Comparison of ENCODE assay signal across 8 cellular contexts in genomic region chr2:238288650-238289573, GRCh38. TPM values are rescaled to one million over a fixed set of nuclear protein-coding genes. Genes with fewer than 3 reads are reported as not detected.
DNase-seq lines count a peak whose midpoint lies in the region; ATAC-seq and TF ChIP-seq lines count a peak whose summit lies in the region.

No MANE protein-coding gene starts in this region.

- H3K36me3 ChIP-seq in right atrium auricular region = no peaks in the 10 kb centered on the region
- H3K36me3 ChIP-seq in vagina = no peaks in the 10 kb centered on the region

- peak; percentile 31 for TF ChIP-seq CTCF in GM13976 (IDR thresholded peaks at IDR 0.05; ENCODE audit: borderline replicate concordance, control extremely low read depth, extremely low read depth, insufficient read depth, missing control alignments)
- TF ChIP-seq CTCF in right atrium auricular region (IDR thresholded peaks at IDR 0.05) = peak in 1 of 2 donors; percentile 57
- TF ChIP-seq CTCF in vagina (IDR thresholded peaks at IDR 0.05) = no peak

- peak overlapping the region; percentile 88 to 93 for H3K27ac ChIP-seq in right atrium auricular region
- peak overlapping the region; percentile 96 for H3K27ac ChIP-seq in vagina

- DNase-seq in GM13976 (ENCODE audit: low spot score) (peak; percentile 99), NCI-H146 (lab: John Stamatoyannopoulos, UW) (peak; percentile 97), T-helper 1 cell (peak; percentile 94 to 99 (median 95)), amygdala (lab: John Stamatoyannopoulos, UW) (peak; percentile 60 to 99 (median 95)), right atrium auricular region (ENCODE audit: low spot score) (peak; percentile 100), pulmonary artery endothelial cell (ENCODE audit: low read depth, low spot score) (peak; percentile 97), vagina (ENCODE audit: extremely low spot score in 2 of 2) (peak in 1 of 2 donors; percentile 98)

- intact Hi-C loops in vagina (cut with DNase I) = no loop called here

- H3K27me3 ChIP-seq in right atrium auricular region (no peaks in the 10 kb centered on the region), vagina (no peaks in the 10 kb centered on the region)

- H3K4me1 ChIP-seq in right atrium auricular region (peaks cover 0 to 55% of the 10 kb centered on the region in 2 donors), vagina (peaks cover 66% of the 10 kb centered on the region)

- peak in 1 of 2 donors; percentile 90 for TF ChIP-seq POLR2A in vagina (IDR thresholded peaks at IDR 0.05)

- peak; percentile 89 for ATAC-seq in HG02870 (IDR thresholded peaks at IDR 0.05; ENCODE audit: unreplicated experiment)

- in situ Hi-C loops in GM13976 (cut with MboI; ENCODE audit: low sequenced_read_pairs, unreplicated experiment) = no loop called here

- H3K4me3 ChIP-seq in right atrium auricular region (peak overlapping the region; percentile 75 to 84), vagina (peak overlapping the region; percentile 86 to 92)

- H3K9me3 ChIP-seq in right atrium auricular region (no peaks in the 10 kb centered on the region), vagina (no peaks in the 10 kb centered on the region)

RNA-seq across cellular contexts. Expression of gene PER2, which starts 0.5 kb away (rescaled TPM):
- total RNA-seq in right atrium auricular region (1 to 10 TPM; 5.2 to 9.4 TPM), pulmonary artery endothelial cell (2.2 and 2.4 TPM in 2 replicates), vagina (21.1 TPM)

RNA-seq across cellular contexts. Expression of gene TRAF3IP1, which starts 31.4 kb away (rescaled TPM):
- total RNA-seq in right atrium auricular region = 1 to 10 TPM; 5.0 to 5.8 TPM
- 10.3 and 10.8 TPM in 2 replicates for total RNA-seq in pulmonary artery endothelial cell
- total RNA-seq in vagina = 10.3 TPM

RNA-seq across cellular contexts. Expression of gene HES6, which starts 49.1 kb away (rescaled TPM):
- total RNA-seq in right atrium auricular region (1 to 10 TPM; 2.5 to 4.8 TPM), pulmonary artery endothelial cell (3.2 and 6.6 TPM in 2 replicates), vagina (8.6 TPM)
